ENCODE assay signal across 1 cellular context in the genomic region with DNA sequence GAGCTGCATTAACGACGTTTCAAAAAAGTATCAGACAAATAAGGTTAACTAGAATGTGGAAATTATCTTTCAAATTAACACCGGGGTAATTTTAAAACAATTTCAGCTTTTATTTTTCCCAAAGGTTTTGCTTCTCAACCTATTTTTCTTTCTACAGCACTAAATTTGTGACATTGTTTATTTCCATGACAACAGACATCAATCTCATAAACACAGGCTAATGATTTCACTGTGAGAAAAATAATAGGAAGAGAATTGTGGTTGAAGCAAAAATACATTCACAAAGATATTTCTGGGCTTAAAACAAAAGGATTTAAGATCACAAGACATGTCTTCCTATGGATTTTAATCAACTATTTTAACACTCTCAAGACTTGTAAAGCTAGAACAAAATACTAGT.
TF ChIP-seq lines count a peak whose summit lies in the region.

No MANE protein-coding gene starts in this region.

TF ChIP-seq in GM23338, 12 proteins besides CTCF, POLR2A, EP300 and RAD21 (continued from another document):
- TF ChIP-seq, protein P1, sequence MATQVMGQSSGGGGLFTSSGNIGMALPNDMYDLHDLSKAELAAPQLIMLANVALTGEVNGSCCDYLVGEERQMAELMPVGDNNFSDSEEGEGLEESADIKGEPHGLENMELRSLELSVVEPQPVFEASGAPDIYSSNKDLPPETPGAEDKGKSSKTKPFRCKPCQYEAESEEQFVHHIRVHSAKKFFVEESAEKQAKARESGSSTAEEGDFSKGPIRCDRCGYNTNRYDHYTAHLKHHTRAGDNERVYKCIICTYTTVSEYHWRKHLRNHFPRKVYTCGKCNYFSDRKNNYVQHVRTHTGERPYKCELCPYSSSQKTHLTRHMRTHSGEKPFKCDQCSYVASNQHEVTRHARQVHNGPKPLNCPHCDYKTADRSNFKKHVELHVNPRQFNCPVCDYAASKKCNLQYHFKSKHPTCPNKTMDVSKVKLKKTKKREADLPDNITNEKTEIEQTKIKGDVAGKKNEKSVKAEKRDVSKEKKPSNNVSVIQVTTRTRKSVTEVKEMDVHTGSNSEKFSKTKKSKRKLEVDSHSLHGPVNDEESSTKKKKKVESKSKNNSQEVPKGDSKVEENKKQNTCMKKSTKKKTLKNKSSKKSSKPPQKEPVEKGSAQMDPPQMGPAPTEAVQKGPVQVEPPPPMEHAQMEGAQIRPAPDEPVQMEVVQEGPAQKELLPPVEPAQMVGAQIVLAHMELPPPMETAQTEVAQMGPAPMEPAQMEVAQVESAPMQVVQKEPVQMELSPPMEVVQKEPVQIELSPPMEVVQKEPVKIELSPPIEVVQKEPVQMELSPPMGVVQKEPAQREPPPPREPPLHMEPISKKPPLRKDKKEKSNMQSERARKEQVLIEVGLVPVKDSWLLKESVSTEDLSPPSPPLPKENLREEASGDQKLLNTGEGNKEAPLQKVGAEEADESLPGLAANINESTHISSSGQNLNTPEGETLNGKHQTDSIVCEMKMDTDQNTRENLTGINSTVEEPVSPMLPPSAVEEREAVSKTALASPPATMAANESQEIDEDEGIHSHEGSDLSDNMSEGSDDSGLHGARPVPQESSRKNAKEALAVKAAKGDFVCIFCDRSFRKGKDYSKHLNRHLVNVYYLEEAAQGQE (IDR thresholded peaks at IDR 0.05; ENCODE audit: unreplicated experiment): no peak
- TF ChIP-seq POLR2AphosphoS5 (IDR thresholded peaks at IDR 0.05; ENCODE audit: low read depth) (no peak), JUNB (IDR thresholded peaks at IDR 0.05; ENCODE audit: unreplicated experiment) (no peak)
